1 cellular context compared by ENCODE assay signal in genomic region chr9:136170291-136170901, GRCh38.
TF ChIP-seq lines count a peak whose summit lies in the region.

No MANE protein-coding gene starts in this region.

TF ChIP-seq in GM12878, 131 proteins besides CTCF, POLR2A, EP300 and RAD21 (continued from another document):
- no peak for TF ChIP-seq PKNOX1 (IDR thresholded peaks at IDR 0.05)
